Comparison of ENCODE assay signal across 1 cellular context in genomic region chr2:216081487-216082387, GRCh38.
TF ChIP-seq lines count a peak whose summit lies in the region.

Gene PECR (minus strand): TSS chr2:216081809. CDS start chr2:216081741, 68 bp downstream.
Gene TMEM169 (plus strand): TSS chr2:216081919. CDS start chr2:216095964, 14,045 bp downstream.

TF ChIP-seq in SK-N-SH, 30 proteins besides CTCF, POLR2A, EP300 and RAD21:
- peak; percentile 10; the same call in 1 of the 2 replicates for TF ChIP-seq REST (IDR thresholded peaks at IDR 0.05; ENCODE audit: low read depth, low read length)
- no peak for TF ChIP-seq RXRA (IDR thresholded peaks at IDR 0.05; ENCODE audit: borderline replicate concordance, low read depth)
- TF ChIP-seq TAF1 (IDR thresholded peaks at IDR 0.05; ENCODE audit: borderline replicate concordance, low read depth, low read length): peak; percentile 81
- TF ChIP-seq MAX (IDR thresholded peaks at IDR 0.05; ENCODE audit: low read depth): peak; percentile 74
- peak; percentile 20; the same call in 1 of the 2 replicates for TF ChIP-seq GATA2 (CRISPR knock-in tag; IDR thresholded peaks at IDR 0.05)
- peak; percentile 50; the same call in 1 of the 2 replicates for TF ChIP-seq MXI1 (IDR thresholded peaks at IDR 0.05; ENCODE audit: low read depth, low read length)
- no peak for TF ChIP-seq RFX5 (IDR thresholded peaks at IDR 0.05; ENCODE audit: low read length)
- no peak for TF ChIP-seq YY1 (IDR thresholded peaks at IDR 0.05; ENCODE audit: low read depth)
- no peak for TF ChIP-seq EZH2phosphoT487 (IDR thresholded peaks at IDR 0.05; ENCODE audit: borderline replicate concordance, low read depth)
- TF ChIP-seq FOXM1 (IDR thresholded peaks at IDR 0.05; ENCODE audit: low read depth): no peak
- TF ChIP-seq SIN3A (IDR thresholded peaks at IDR 0.05; ENCODE audit: borderline replicate concordance, low read depth, low read length): no peak
- TF ChIP-seq CHD2 (IDR thresholded peaks at IDR 0.05; ENCODE audit: low read length, partially characterized antibody): peak; percentile 31
- no peak for TF ChIP-seq IRF3 (IDR thresholded peaks at IDR 0.05; ENCODE audit: low read depth, low read length)
- TF ChIP-seq GABPA (IDR thresholded peaks at IDR 0.05; ENCODE audit: low read depth): no peak
- TF ChIP-seq USF2 (IDR thresholded peaks at IDR 0.05; ENCODE audit: borderline replicate concordance, low read depth, low read length): peak; percentile 60; the same call in 1 of the 2 replicates
- no peak for TF ChIP-seq JUND (IDR thresholded peaks at IDR 0.05)
- no peak for TF ChIP-seq RCOR1 (IDR thresholded peaks at IDR 0.05; ENCODE audit: low read length)
- TF ChIP-seq TCF12 (IDR thresholded peaks at IDR 0.05): no peak; the same call in 1 of the 2 replicates
- TF ChIP-seq FOXJ3 (CRISPR knock-in tag; IDR thresholded peaks at IDR 0.05): no peak
- no peak for TF ChIP-seq FOSL2 (IDR thresholded peaks at IDR 0.05; ENCODE audit: borderline replicate concordance, low read depth)
- TF ChIP-seq POLR2AphosphoS5 (IDR thresholded peaks at IDR 0.05; ENCODE audit: low read depth, low read length): peak; percentile 78
- no peak for TF ChIP-seq NRF1 (IDR thresholded peaks at IDR 0.05; ENCODE audit: low read depth, low read length)
- no peak for TF ChIP-seq TEAD4 (IDR thresholded peaks at IDR 0.05; ENCODE audit: borderline replicate concordance, insufficient read depth)
- peak; percentile 93 for TF ChIP-seq USF1 (IDR thresholded peaks at IDR 0.05; ENCODE audit: borderline replicate concordance, low read depth)
